24 cellular contexts compared by ENCODE assay signal in genomic region chr20:1202762-1203504, GRCh38. TPM values are rescaled to one million over a fixed set of nuclear protein-coding genes. Genes with fewer than 3 reads are reported as not detected.
DNase-seq lines count a peak whose midpoint lies in the region; ATAC-seq and TF ChIP-seq lines count a peak whose summit lies in the region.
"Had no signal": no experiment of that assay in that cellular context is flagged by ENCODE, and none has a peak within 500 bp of the region (broad histone marks: within the 10 kb centered on the region; RNA-seq: fewer than 3 reads in every experiment).

C20orf202 (plus strand) TSS chr20:1203454; CDS start chr20:1203586, 132 bp downstream.

- no peak within 1 kb of the TSS for H3K4me3 Mint-ChIP-seq in naive thymus-derived CD4-positive, alpha-beta T cell

- POLR2A ChIA-PET in naive thymus-derived CD4-positive, alpha-beta T cell (lab: Charles Lee) = no interaction called here

- H3K9me3 Mint-ChIP-seq in naive thymus-derived CD4-positive, alpha-beta T cell = no peaks in the 10 kb centered on the region

- no peaks in the 10 kb centered on the region for H3K36me3 Mint-ChIP-seq in naive thymus-derived CD4-positive, alpha-beta T cell

- H3K27me3 Mint-ChIP-seq in naive thymus-derived CD4-positive, alpha-beta T cell = peaks cover 0 to 5% (median 0%) of the 10 kb centered on the region in 5 donors

- no peak for TF ChIP-seq POLR2A in gastrocnemius medialis (IDR thresholded peaks at IDR 0.05)

- intact Hi-C loops in left ventricle myocardium inferior (cut with micrococcal nuclease) = no loop called here
- intact Hi-C loops in left ventricle myocardium superior (cut with micrococcal nuclease) = no loop called here
- intact Hi-C loops in left lung (cut with DNase I) = no loop called here
- intact Hi-C loops in gastrocnemius medialis (cut with DNase I; ENCODE audit: low total_unique reads) = no loop called here
- intact Hi-C loops in naive thymus-derived CD4-positive, alpha-beta T cell (cut with micrococcal nuclease) = no loop called here

- DNase-seq in left ventricle myocardium inferior = no peak
- no peak for DNase-seq in left ventricle myocardium superior
- DNase-seq in left lung = no peak
- no peak for DNase-seq in gastrocnemius medialis
- DNase-seq in putamen (ENCODE audit: low spot score) = no peak
- DNase-seq in stimulated activated naive CD4-positive, alpha-beta T cell (lab: John Stamatoyannopoulos, UW) = no peak
- DNase-seq in naive thymus-derived CD4-positive, alpha-beta T cell = no peak
- DNase-seq: Calu3, DMS79 treated with DMSO at 0.1 percent for 48 hours, GF-D8, HCEC 1CT, Kasumi-1, NCI-H1105, NCI-H1436 treated with DMSO at 0.1 percent for 48 hours, NCI-H187 treated with DMSO at 0.1 percent for 48 hours, NCI-H2107, NCI-H446, NCI-H524 treated with DMSO at 0.1 percent for 48 hours, NCI-H774, SIG-M5 had no signal

- CTCF ChIA-PET in naive thymus-derived CD4-positive, alpha-beta T cell (lab: Charles Lee) = no interaction called here

- H3K9me3 ChIP-seq in left ventricle myocardium inferior (replicated peaks) (no peaks in the 10 kb centered on the region), left lung (no peaks in the 10 kb centered on the region), gastrocnemius medialis (no peaks in the 10 kb centered on the region)
- no peaks in the 10 kb centered on the region for H3K9me3 ChIP-seq in naive thymus-derived CD4-positive, alpha-beta T cell (ENCODE audit: control insufficient read depth in 2 of 3, low read length in 3 of 3)

- H3K36me3 ChIP-seq in left ventricle myocardium inferior = no peaks in the 10 kb centered on the region
- no peaks in the 10 kb centered on the region for H3K36me3 ChIP-seq in left lung
- no peaks in the 10 kb centered on the region for H3K36me3 ChIP-seq in gastrocnemius medialis
- no peaks in the 10 kb centered on the region for H3K36me3 ChIP-seq in naive thymus-derived CD4-positive, alpha-beta T cell (ENCODE audit: control insufficient read depth in 2 of 3, insufficient read depth in 3 of 3, low read length in 3 of 3)

- peaks cover 2 to 18% (median 9%) of the 10 kb centered on the region in 7 donors for H3K4me1 Mint-ChIP-seq in naive thymus-derived CD4-positive, alpha-beta T cell

- H3K4me3 ChIP-seq in left ventricle myocardium inferior (no peak within 1 kb of the TSS), left lung (no peak within 1 kb of the TSS), gastrocnemius medialis (no peak within 1 kb of the TSS)
- H3K4me3 ChIP-seq in naive thymus-derived CD4-positive, alpha-beta T cell (ENCODE audit: low read length) = no peak within 1 kb of the TSS

- H3K4me1 ChIP-seq in left ventricle myocardium inferior (peaks cover 17% of the 10 kb centered on the region), left lung (no peaks in the 10 kb centered on the region), gastrocnemius medialis (no peaks in the 10 kb centered on the region)
- no peaks in the 10 kb centered on the region for H3K4me1 ChIP-seq in naive thymus-derived CD4-positive, alpha-beta T cell (ENCODE audit: control insufficient read depth in 2 of 2, insufficient read depth in 2 of 2, low read length in 2 of 2)

- ATAC-seq in left ventricle myocardium superior (no peak), left lung (no peak), gastrocnemius medialis (no peak)
- no peak for ATAC-seq in naive thymus-derived CD4-positive, alpha-beta T cell

- TF ChIP-seq CTCF in left ventricle myocardium inferior (IDR thresholded peaks at IDR 0.05; ENCODE audit: borderline replicate concordance) (no peak), left lung (IDR thresholded peaks at IDR 0.05) (no peak), gastrocnemius medialis (IDR thresholded peaks at IDR 0.05 in 4 of 5, conservative IDR thresholded peaks at IDR 0.05 in 1 of 5) (no peak)

- H3K27me3 ChIP-seq in left ventricle myocardium inferior (ENCODE audit: low read depth) = no peaks in the 10 kb centered on the region
- no peaks in the 10 kb centered on the region for H3K27me3 ChIP-seq in left lung
- no peaks in the 10 kb centered on the region for H3K27me3 ChIP-seq in gastrocnemius medialis
- no peaks in the 10 kb centered on the region for H3K27me3 ChIP-seq in naive thymus-derived CD4-positive, alpha-beta T cell (ENCODE audit: control insufficient read depth in 2 of 2, insufficient read depth in 2 of 2, low read length in 2 of 2)

- in situ Hi-C loops in gastrocnemius medialis (cut with MboI; ENCODE audit: low sequenced_read_pairs in 4 of 4) = loop anchor here (10.0 to 25.0 kb wide), 3 partner anchors 241 to 391 kb away; no protein-coding TSS in a partner anchor

- no peak within 1 kb of the TSS for H3K27ac Mint-ChIP-seq in naive thymus-derived CD4-positive, alpha-beta T cell

- H3K27ac ChIP-seq in left ventricle myocardium inferior (replicated peaks) (peak within 1 kb of the TSS; percentile 69), left lung (peak within 1 kb of the TSS; percentile 20 to 26), gastrocnemius medialis (peak within 1 kb of the TSS in 3 of 4 donors; percentile 13 to 45 (median 34))
- no peak within 1 kb of the TSS for H3K27ac ChIP-seq in naive thymus-derived CD4-positive, alpha-beta T cell (ENCODE audit: low read depth, low read length)

RNA-seq across cellular contexts. Expression of gene C20orf202, which starts in this region (rescaled TPM):
- total RNA-seq in left ventricle myocardium inferior = 0.41 TPM
- total RNA-seq in left ventricle myocardium superior = 0.25 TPM
- total RNA-seq in left lung = under 1 TPM in 1 of 2 donors, not detected in 1; 0.76 TPM
- total RNA-seq in gastrocnemius medialis = under 1 TPM in 1 of 4 donors, not detected in 3; 0.24 TPM
- under 1 TPM in 1 of 5 experiments, not detected in 4; 0.22 TPM for total RNA-seq in naive thymus-derived CD4-positive, alpha-beta T cell
- polyA plus RNA-seq in naive thymus-derived CD4-positive, alpha-beta T cell = under 1 TPM in 1 of 2 donors, not detected in 1; 0.22 TPM
- total RNA-seq: A172, Calu3, H1, M059J had no signal
- polyA plus RNA-seq: BJ had no signal
